29 cellular contexts compared by ENCODE assay signal in the genomic region with DNA sequence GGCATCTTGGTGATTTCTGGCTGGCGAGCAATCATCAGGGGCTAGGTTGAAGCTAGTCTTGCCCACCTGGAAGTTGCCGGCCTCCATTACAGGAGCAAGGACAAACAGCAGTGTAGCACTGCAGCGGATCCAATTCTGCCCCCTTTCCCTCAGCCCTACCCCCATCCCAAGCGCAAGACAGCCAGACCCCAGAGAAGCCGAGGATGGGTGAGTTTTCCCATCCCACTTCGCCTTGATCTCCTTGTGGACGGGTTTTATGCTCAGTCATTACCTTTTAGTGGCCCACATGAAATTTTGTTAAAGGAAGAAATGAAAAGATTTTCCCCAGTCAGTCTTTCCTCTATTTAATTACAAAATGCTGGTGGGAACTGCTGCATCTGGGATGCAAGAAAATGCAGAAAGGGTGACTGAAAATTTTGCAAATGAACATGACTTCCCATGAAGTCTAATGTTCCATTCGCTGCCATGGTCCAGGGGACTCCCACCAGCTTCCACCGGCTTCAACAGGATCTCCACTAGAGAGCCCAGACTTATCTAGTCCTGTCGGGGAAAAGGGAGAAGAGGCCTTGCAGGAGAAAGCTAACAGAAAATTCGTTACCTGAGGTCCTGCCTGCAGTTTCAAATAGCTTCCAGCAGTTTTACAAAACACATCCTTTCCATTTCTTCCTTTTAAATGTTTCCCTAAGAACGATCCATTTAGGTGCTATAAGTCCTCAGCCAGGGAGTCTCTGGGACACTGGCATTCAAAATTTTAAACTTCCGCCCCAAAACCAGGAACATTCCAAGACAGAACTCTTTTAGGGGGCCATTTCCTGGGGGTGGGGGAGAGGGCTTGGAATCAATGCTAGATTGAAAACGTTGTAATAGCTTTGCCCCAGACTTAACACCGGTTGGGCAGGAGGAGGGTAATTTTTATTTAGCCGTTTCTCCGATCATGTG. TPM values are rescaled to one million over a fixed set of nuclear protein-coding genes. Genes with fewer than 3 reads are reported as not detected.
DNase-seq lines count a peak whose midpoint lies in the region; ATAC-seq, FAIRE-seq and TF ChIP-seq lines count a peak whose summit lies in the region.
"Had no signal": no experiment of that assay in that cellular context is flagged by ENCODE, and none has a peak within 500 bp of the region (broad histone marks: within the 10 kb centered on the region; RNA-seq: fewer than 3 reads in every experiment).

No MANE protein-coding gene starts in this region.

- POLR2A ChIA-PET in HepG2 (lab: Yijun Ruan, JAX): no interaction called here

- TF ChIP-seq RAD21 in HepG2 (CRISPR knock-in tag; IDR thresholded peaks at IDR 0.05): no peak

- ATAC-seq in HepG2 (no peak), right lobe of liver (no peak), GM21528 (IDR thresholded peaks at IDR 0.05; ENCODE audit: low FRiP score, unreplicated experiment) (no peak)
- ATAC-seq: activated CD8-positive, alpha-beta T cell treated with anti-CD3 and anti-CD28 coated beads, Interleukin-2, amount 10 ng/mL, durations not matched to agents 7 days and 5 days; esophagus mucosa; gastroesophageal sphincter; right cardiac atrium had no signal

- H3K4me2 ChIP-seq in HepG2 (ENCODE audit: low read depth, low read length) (no peak overlapping the region), mesenchymal stem cell (ENCODE audit: low read length, poor library complexity, severe bottlenecking) (no peak overlapping the region)

- H3K27me3 ChIP-seq in HepG2 (ENCODE audit: control insufficient read depth in 1 of 2, insufficient read depth in 2 of 2, low read length in 2 of 2) (peaks cover 27 to 98% of the 10 kb centered on the region in 2 experiments), right lobe of liver (peaks cover 41 to 88% of the 10 kb centered on the region in 2 donors), endodermal cell (ENCODE audit: control insufficient read depth, insufficient read depth, low read length, poor library complexity, severe bottlenecking) (peaks cover 100% of the 10 kb centered on the region), mesenchymal stem cell (ENCODE audit: control insufficient read depth in 1 of 2, insufficient read depth in 1 of 2, low read length in 2 of 2) (peaks cover 67 to 97% of the 10 kb centered on the region in 2 experiments)

- in situ Hi-C loops in HepG2 (cut with HindIII; ENCODE audit: extremely low pct_ligation_motif_present, low pct_unique_long_range_greater_than_20kb): no loop called here

- H3K36me3 ChIP-seq in HepG2 (replicated peaks in 1 of 2; ENCODE audit: control insufficient read depth in 1 of 2, insufficient read depth in 2 of 2, low read length in 2 of 2): no peaks in the 10 kb centered on the region
- H3K36me3 ChIP-seq in right lobe of liver: no peaks in the 10 kb centered on the region
- H3K36me3 ChIP-seq in endodermal cell (ENCODE audit: control insufficient read depth, insufficient read depth, low read length): no peaks in the 10 kb centered on the region
- no peaks in the 10 kb centered on the region for H3K36me3 ChIP-seq in mesenchymal stem cell (ENCODE audit: control insufficient read depth in 1 of 2, insufficient read depth in 2 of 2, low read depth in 1 of 2, low read length in 2 of 2)
- H3K36me3 ChIP-seq: gastroesophageal sphincter, upper lobe of left lung had no signal

- TF ChIP-seq POLR2A in HepG2 (IDR thresholded peaks at IDR 0.05; ENCODE audit: insufficient read depth in 1 of 2, low read depth in 2 of 2, low read length in 2 of 2) (no peak), right lobe of liver (IDR thresholded peaks at IDR 0.05) (no peak)

- H3K23ac ChIP-seq in mesenchymal stem cell (ENCODE audit: low read length in 2 of 2): no peak overlapping the region

- TF ChIP-seq CTCF in HepG2 (CRISPR knock-in tag; IDR thresholded peaks at IDR 0.05) (no peak), right lobe of liver (IDR thresholded peaks at IDR 0.05) (no peak), endodermal cell (conservative IDR thresholded peaks at IDR 0.05) (peak; percentile 27), nephron progenitor cell (IDR thresholded peaks at IDR 0.05) (no peak)

- no peaks in the 10 kb centered on the region; the same call in 1 of the 2 replicates for H4K20me1 ChIP-seq in HepG2 (ENCODE audit: insufficient read depth, low read length)

- H3K14ac ChIP-seq in mesenchymal stem cell (ENCODE audit: low read length in 2 of 2): no peak overlapping the region

- H2BK15ac ChIP-seq in mesenchymal stem cell (ENCODE audit: low read depth, poor library complexity, severe bottlenecking): no peak overlapping the region

- H3K9ac ChIP-seq in HepG2 (ENCODE audit: insufficient read depth, low read depth, low read length): no peak overlapping the region
- H3K9ac ChIP-seq in endodermal cell (ENCODE audit: extremely low read depth, low read length, poor library complexity, severe bottlenecking): no peak overlapping the region
- no peak overlapping the region for H3K9ac ChIP-seq in mesenchymal stem cell (ENCODE audit: low read length)

- H3K4me3 Mint-ChIP-seq in endodermal cell: no peak overlapping the region
- H3K4me3 Mint-ChIP-seq in nephron progenitor cell: peak overlapping the region; percentile 86
- H3K4me3 Mint-ChIP-seq: activated CD8-positive, alpha-beta T cell treated with anti-CD3 and anti-CD28 coated beads, Interleukin-2, amount 10 ng/mL, durations not matched to agents 7 days and 5 days had no signal

- no peak overlapping the region for H4K8ac ChIP-seq in mesenchymal stem cell (ENCODE audit: low read length)

- DNase-seq in HepG2 (ENCODE audit: low spot score): no peak
- DNase-seq in right lobe of liver: no peak
- peak; percentile 48 for DNase-seq in endodermal cell
- DNase-seq in nephron progenitor cell: no peak
- DNase-seq in caudate nucleus (lab: John Stamatoyannopoulos, UW): no peak
- no peak for DNase-seq in mesenchymal stem cell
- DNase-seq: activated CD8-positive, alpha-beta T cell treated with anti-CD3 and anti-CD28 coated beads, Interleukin-2, amount 10 ng/mL, durations not matched to agents 7 days and 5 days; activated naive CD4-positive, alpha-beta T cell; DMS 273 treated with DMSO at 0.1 percent for 48 hours; effector CD8-positive, alpha-beta T cell; hypothalamus; KBM-7; NCI-H187; NCI-H226; NCI-H82; right cardiac atrium had no signal

- no peak overlapping the region for H2BK5ac ChIP-seq in mesenchymal stem cell (ENCODE audit: low read depth, low read length, poor library complexity, severe bottlenecking)

- H3K27me3 Mint-ChIP-seq in endodermal cell (ENCODE audit: insufficient read depth): peaks cover 99% of the 10 kb centered on the region
- H3K27me3 Mint-ChIP-seq in nephron progenitor cell (ENCODE audit: low read depth, poor library complexity): peaks cover 33% of the 10 kb centered on the region

- H2AK5ac ChIP-seq in mesenchymal stem cell (ENCODE audit: low read length, severe bottlenecking): no peak overlapping the region

- TF ChIP-seq EP300 in HepG2 (IDR thresholded peaks at IDR 0.05; ENCODE audit: low read depth in 2 of 2, low read length in 2 of 2): no peak
- no peak for TF ChIP-seq EP300 in HepG2 (CRISPR knock-in tag; IDR thresholded peaks at IDR 0.05; ENCODE audit: borderline replicate concordance)

- no peaks in the 10 kb centered on the region for H3K36me3 Mint-ChIP-seq in endodermal cell (ENCODE audit: low read depth)
- H3K36me3 Mint-ChIP-seq in nephron progenitor cell (ENCODE audit: low read depth): peaks cover 13% of the 10 kb centered on the region

- H3K9me3 ChIP-seq in HepG2 (ENCODE audit: low read length): no peaks in the 10 kb centered on the region
- no peaks in the 10 kb centered on the region for H3K9me3 ChIP-seq in right lobe of liver
- peaks cover 10% of the 10 kb centered on the region for H3K9me3 ChIP-seq in endodermal cell (ENCODE audit: control insufficient read depth, low read length)
- no peaks in the 10 kb centered on the region for H3K9me3 ChIP-seq in mesenchymal stem cell (ENCODE audit: control insufficient read depth, low read length)
- H3K9me3 ChIP-seq: gastroesophageal sphincter had no signal

- intact Hi-C loops in HepG2 (cut with micrococcal nuclease; ENCODE audit: unreplicated experiment): no loop called here
- intact Hi-C loops in right lobe of liver (cut with DNase I): loop anchor here (5.0 to 10.0 kb wide), 3 partner anchors 522 to 714 kb away; no protein-coding TSS in a partner anchor

- no peaks in the 10 kb centered on the region for H3K79me1 ChIP-seq in mesenchymal stem cell (replicated peaks; ENCODE audit: low read length, poor library complexity, severe bottlenecking)

- H3K4me1 ChIP-seq in HepG2 (ENCODE audit: insufficient read depth, low read length): no peaks in the 10 kb centered on the region
- H3K4me1 ChIP-seq in right lobe of liver: peaks cover 0 to 8% (median 0%) of the 10 kb centered on the region in 4 donors
- H3K4me1 ChIP-seq in endodermal cell (ENCODE audit: control insufficient read depth, insufficient read depth, low read length): no peaks in the 10 kb centered on the region
- peaks cover 25% of the 10 kb centered on the region for H3K4me1 ChIP-seq in mesenchymal stem cell (ENCODE audit: control insufficient read depth, insufficient read depth, low read depth, low read length)

- FAIRE-seq in HepG2 (lab: Jason Lieb, UNC): no peak
- FAIRE-seq: astrocyte, G401.6, islet of Langerhans had no signal

- no peak overlapping the region for H2BK12ac ChIP-seq in mesenchymal stem cell (ENCODE audit: low read length in 2 of 2)

- H3K79me2 ChIP-seq in HepG2 (ENCODE audit: insufficient read depth, low read length): no peaks in the 10 kb centered on the region

- no peak overlapping the region for H3K4me3 ChIP-seq in HepG2 (replicated peaks in 1 of 3; ENCODE audit: insufficient read depth in 1 of 3, low read depth in 2 of 3, low read length in 3 of 3)
- H3K4me3 ChIP-seq in right lobe of liver: no peak overlapping the region
- H3K4me3 ChIP-seq in endodermal cell (ENCODE audit: low read length): no peak overlapping the region
- no peak overlapping the region for H3K4me3 ChIP-seq in mesenchymal stem cell (ENCODE audit: insufficient read depth in 1 of 2, low read depth in 1 of 2, low read length in 2 of 2)
- H3K4me3 ChIP-seq: upper lobe of left lung had no signal

- no peak overlapping the region for H3K18ac ChIP-seq in mesenchymal stem cell (ENCODE audit: low read depth in 1 of 2, low read length in 2 of 2)

- BruUV-seq in HepG2 (replicated peaks; lab: Mats Ljungman, UMichigan): no TSS peak

- H4K91ac ChIP-seq in mesenchymal stem cell (ENCODE audit: low read length): no peak overlapping the region

- no peak overlapping the region for H2BK120ac ChIP-seq in mesenchymal stem cell (ENCODE audit: low read depth, low read length)

- WGBS in HepG2 (ENCODE audit: low lambda C conversion rate): 13% methylated on average over 17 of the region's 17 CpGs
- 7% methylated on average over 17 of the region's 17 CpGs for WGBS in right lobe of liver (ENCODE audit: insufficient coverage, low coverage, low lambda C conversion rate, missing lambda C conversion rate)
- 13 to 22% methylated on average over 10 to 17 of the region's 17 CpGs for WGBS in endodermal cell (ENCODE audit: insufficient coverage in 1 of 2, insufficient read length in 1 of 2), 2 experiments
- WGBS in mesenchymal stem cell: 19% methylated on average over 14 of the region's 17 CpGs

- CTCF ChIA-PET in HepG2 (lab: Yijun Ruan, JAX; ENCODE audit: low intra/inter-chr PET ratio, low total read pairs): no interaction called here

- H3K9me3 Mint-ChIP-seq in endodermal cell (peaks cover 13% of the 10 kb centered on the region), nephron progenitor cell (no peaks in the 10 kb centered on the region)

- no peaks in the 10 kb centered on the region for H3K4me1 Mint-ChIP-seq in endodermal cell
- peaks cover 68% of the 10 kb centered on the region for H3K4me1 Mint-ChIP-seq in nephron progenitor cell

- H2AFZ ChIP-seq in HepG2 (ENCODE audit: low read length) (no peak overlapping the region), mesenchymal stem cell (ENCODE audit: low read depth, low read length) (no peak overlapping the region)

- H3K27ac ChIP-seq in HepG2 (ENCODE audit: extremely low read length, insufficient read depth, low read length) (no peak overlapping the region), right lobe of liver (no peak overlapping the region), endodermal cell (ENCODE audit: low read depth, low read length) (no peak overlapping the region), caudate nucleus (ENCODE audit: low read depth, low read length) (no peak overlapping the region), mesenchymal stem cell (ENCODE audit: low read length, poor library complexity, severe bottlenecking) (no peak overlapping the region)
- H3K27ac ChIP-seq: gastroesophageal sphincter, upper lobe of left lung had no signal

- no peak overlapping the region for H3K27ac Mint-ChIP-seq in endodermal cell
- H3K27ac Mint-ChIP-seq in nephron progenitor cell: peak overlapping the region; percentile 99
- H3K27ac Mint-ChIP-seq: activated CD8-positive, alpha-beta T cell treated with anti-CD3 and anti-CD28 coated beads, Interleukin-2, amount 10 ng/mL, durations not matched to agents 7 days and 5 days had no signal

- no peak overlapping the region for H3K4ac ChIP-seq in mesenchymal stem cell (ENCODE audit: low read depth in 1 of 2, low read length in 2 of 2)

RNA-seq across cellular contexts. Expression of gene HOXD9, which starts 1.9 kb away (rescaled TPM):
- total RNA-seq in HepG2 (2016; rRNA removed; fragmentation: Illumina TruSeq; extraction: Trizol): not detected in 2 replicates
- total RNA-seq in HepG2 (2016; cell fraction: cytosol; rRNA removed; fragmentation: Illumina TruSeq; extraction: Trizol; ENCODE audit: low read depth): not detected in 2 replicates
- total RNA-seq in HepG2 (2016; cell fraction: insoluble cytoplasmic fraction; rRNA removed; fragmentation: Illumina TruSeq; extraction: Trizol): not detected in 2 replicates
- total RNA-seq in HepG2 (2016; cell fraction: membrane; rRNA removed; fragmentation: Illumina TruSeq; extraction: Trizol): not detected in 2 replicates
- not detected in 2 replicates for total RNA-seq in HepG2 (2016; cell fraction: nucleus; rRNA removed; fragmentation: Illumina TruSeq; extraction: Trizol)
- polyA plus RNA-seq in HepG2 (2011; rRNA removed): not detected in 2 replicates
- polyA plus RNA-seq in HepG2 (2011; cell fraction: cytosol; rRNA removed): not detected in 2 replicates
- not detected in 2 replicates for polyA plus RNA-seq in HepG2 (2011; cell fraction: nucleus; rRNA removed)
- polyA plus RNA-seq in HepG2 (2012): not detected in 2 replicates
- not detected in 2 replicates for polyA plus RNA-seq in HepG2 (2016; cell fraction: cytosol; fragmentation: Illumina TruSeq; extraction: Trizol; ENCODE audit: low read depth)
- polyA plus RNA-seq in HepG2 (2016; cell fraction: insoluble cytoplasmic fraction; fragmentation: Illumina TruSeq; extraction: Trizol; ENCODE audit: low read depth): not detected in 2 replicates
- polyA plus RNA-seq in HepG2 (2016; cell fraction: membrane; fragmentation: Illumina TruSeq; extraction: Trizol; ENCODE audit: low read depth): not detected in 2 replicates
- not detected in 2 replicates for polyA plus RNA-seq in HepG2 (2016; cell fraction: nucleus; fragmentation: Illumina TruSeq; extraction: Trizol; ENCODE audit: insufficient read depth, low read depth)
- polyA minus RNA-seq in HepG2 (2011; rRNA and poly(A)+ RNA removed; ENCODE audit: low replicate concordance): 0.61 TPM in 1 of 2 replicates, not detected in the other
- not detected in 2 replicates for polyA minus RNA-seq in HepG2 (2011; cell fraction: cytosol; rRNA and poly(A)+ RNA removed)
- polyA minus RNA-seq in HepG2 (2011; cell fraction: nucleus; rRNA and poly(A)+ RNA removed): not detected in 2 replicates
- total RNA-seq in right lobe of liver: under 1 TPM in 1 of 6 experiments, not detected in 5; 0.25 TPM
- not detected for total RNA-seq in endodermal cell
- polyA plus RNA-seq in endodermal cell (2013, experiment 1 of 2): 5.2 TPM
- 2.4 TPM for polyA plus RNA-seq in endodermal cell (2013, experiment 2 of 2)
- polyA plus RNA-seq in mesenchymal stem cell (2013, experiment 1 of 2): not detected
- not detected for polyA plus RNA-seq in mesenchymal stem cell (2013, experiment 2 of 2)
- total RNA-seq: activated CD8-positive, alpha-beta T cell treated with anti-CD3 and anti-CD28 coated beads, Interleukin-2, amount 10 ng/mL, durations not matched to agents 7 days and 5 days; astrocyte; chondrocyte; OCI-LY7; osteocyte; right cardiac atrium had no signal

RNA-seq across cellular contexts. Expression of gene HOXD10, which starts 4.1 kb away (rescaled TPM):
- not detected in 2 replicates for total RNA-seq in HepG2 (2016; rRNA removed; fragmentation: Illumina TruSeq; extraction: Trizol)
- not detected in 2 replicates for total RNA-seq in HepG2 (2016; cell fraction: cytosol; rRNA removed; fragmentation: Illumina TruSeq; extraction: Trizol; ENCODE audit: low read depth)
- not detected in 2 replicates for total RNA-seq in HepG2 (2016; cell fraction: insoluble cytoplasmic fraction; rRNA removed; fragmentation: Illumina TruSeq; extraction: Trizol)
- total RNA-seq in HepG2 (2016; cell fraction: membrane; rRNA removed; fragmentation: Illumina TruSeq; extraction: Trizol): not detected in 2 replicates
- total RNA-seq in HepG2 (2016; cell fraction: nucleus; rRNA removed; fragmentation: Illumina TruSeq; extraction: Trizol): not detected in 2 replicates
- not detected in 2 replicates for polyA plus RNA-seq in HepG2 (2011; rRNA removed)
- polyA plus RNA-seq in HepG2 (2011; cell fraction: cytosol; rRNA removed): not detected in 2 replicates
- not detected in 2 replicates for polyA plus RNA-seq in HepG2 (2011; cell fraction: nucleus; rRNA removed)
- polyA plus RNA-seq in HepG2 (2012): not detected in 2 replicates
- not detected in 2 replicates for polyA plus RNA-seq in HepG2 (2016; cell fraction: cytosol; fragmentation: Illumina TruSeq; extraction: Trizol; ENCODE audit: low read depth)
- not detected in 2 replicates for polyA plus RNA-seq in HepG2 (2016; cell fraction: insoluble cytoplasmic fraction; fragmentation: Illumina TruSeq; extraction: Trizol; ENCODE audit: low read depth)
- polyA plus RNA-seq in HepG2 (2016; cell fraction: membrane; fragmentation: Illumina TruSeq; extraction: Trizol; ENCODE audit: low read depth): not detected in 2 replicates
- polyA plus RNA-seq in HepG2 (2016; cell fraction: nucleus; fragmentation: Illumina TruSeq; extraction: Trizol; ENCODE audit: insufficient read depth, low read depth): not detected in 2 replicates
- not detected in 2 replicates for polyA minus RNA-seq in HepG2 (2011; rRNA and poly(A)+ RNA removed; ENCODE audit: low replicate concordance)
- polyA minus RNA-seq in HepG2 (2011; cell fraction: cytosol; rRNA and poly(A)+ RNA removed): not detected in 2 replicates
- not detected in 2 replicates for polyA minus RNA-seq in HepG2 (2011; cell fraction: nucleus; rRNA and poly(A)+ RNA removed)
- total RNA-seq in right lobe of liver: not detected
- not detected for total RNA-seq in endodermal cell
- 3.9 TPM for polyA plus RNA-seq in endodermal cell (2013, experiment 1 of 2)
- polyA plus RNA-seq in endodermal cell (2013, experiment 2 of 2): 2.7 TPM
- polyA plus RNA-seq in mesenchymal stem cell (2013, experiment 1 of 2): not detected
- polyA plus RNA-seq in mesenchymal stem cell (2013, experiment 2 of 2): not detected
- total RNA-seq: activated CD8-positive, alpha-beta T cell treated with anti-CD3 and anti-CD28 coated beads, Interleukin-2, amount 10 ng/mL, durations not matched to agents 7 days and 5 days; astrocyte; chondrocyte; myocyte; OCI-LY7; osteocyte; right cardiac atrium had no signal
- polyA plus RNA-seq: right cardiac atrium had no signal

RNA-seq across cellular contexts. Expression of gene HOXD8, which starts 8.9 kb away (rescaled TPM):
- not detected in 2 replicates for total RNA-seq in HepG2 (2016; rRNA removed; fragmentation: Illumina TruSeq; extraction: Trizol)
- total RNA-seq in HepG2 (2016; cell fraction: cytosol; rRNA removed; fragmentation: Illumina TruSeq; extraction: Trizol; ENCODE audit: low read depth): not detected in 2 replicates
- not detected in 2 replicates for total RNA-seq in HepG2 (2016; cell fraction: insoluble cytoplasmic fraction; rRNA removed; fragmentation: Illumina TruSeq; extraction: Trizol)
- total RNA-seq in HepG2 (2016; cell fraction: membrane; rRNA removed; fragmentation: Illumina TruSeq; extraction: Trizol): not detected in 2 replicates
- total RNA-seq in HepG2 (2016; cell fraction: nucleus; rRNA removed; fragmentation: Illumina TruSeq; extraction: Trizol): not detected in 2 replicates
- polyA plus RNA-seq in HepG2 (2011; rRNA removed): not detected in 2 replicates
- not detected in 2 replicates for polyA plus RNA-seq in HepG2 (2011; cell fraction: cytosol; rRNA removed)
- polyA plus RNA-seq in HepG2 (2011; cell fraction: nucleus; rRNA removed): not detected in 2 replicates
- not detected in 2 replicates for polyA plus RNA-seq in HepG2 (2012)
- polyA plus RNA-seq in HepG2 (2016; cell fraction: cytosol; fragmentation: Illumina TruSeq; extraction: Trizol; ENCODE audit: low read depth): not detected in 2 replicates
- not detected in 2 replicates for polyA plus RNA-seq in HepG2 (2016; cell fraction: insoluble cytoplasmic fraction; fragmentation: Illumina TruSeq; extraction: Trizol; ENCODE audit: low read depth)
- polyA plus RNA-seq in HepG2 (2016; cell fraction: membrane; fragmentation: Illumina TruSeq; extraction: Trizol; ENCODE audit: low read depth): not detected in 2 replicates
- polyA plus RNA-seq in HepG2 (2016; cell fraction: nucleus; fragmentation: Illumina TruSeq; extraction: Trizol; ENCODE audit: insufficient read depth, low read depth): not detected in 2 replicates
- polyA minus RNA-seq in HepG2 (2011; rRNA and poly(A)+ RNA removed; ENCODE audit: low replicate concordance): not detected in 2 replicates
- not detected in 2 replicates for polyA minus RNA-seq in HepG2 (2011; cell fraction: cytosol; rRNA and poly(A)+ RNA removed)
- not detected in 2 replicates for polyA minus RNA-seq in HepG2 (2011; cell fraction: nucleus; rRNA and poly(A)+ RNA removed)
- under 1 TPM in 1 of 6 experiments, not detected in 5; 0.74 TPM for total RNA-seq in right lobe of liver
- total RNA-seq in endodermal cell: not detected
- 3.6 TPM for polyA plus RNA-seq in endodermal cell (2013, experiment 1 of 2)
- 2.2 TPM for polyA plus RNA-seq in endodermal cell (2013, experiment 2 of 2)
- polyA plus RNA-seq in mesenchymal stem cell (2013, experiment 1 of 2): 0.11 TPM
- 0.19 TPM for polyA plus RNA-seq in mesenchymal stem cell (2013, experiment 2 of 2)
- total RNA-seq: activated CD8-positive, alpha-beta T cell treated with anti-CD3 and anti-CD28 coated beads, Interleukin-2, amount 10 ng/mL, durations not matched to agents 7 days and 5 days; astrocyte; chondrocyte; H7; OCI-LY7; osteocyte had no signal

RNA-seq across cellular contexts. Expression of gene HOXD11, which starts 13.6 kb away (rescaled TPM):
- total RNA-seq in HepG2 (2016; rRNA removed; fragmentation: Illumina TruSeq; extraction: Trizol) (not detected in 2 replicates), right lobe of liver (not detected), endodermal cell (not detected)
- not detected in 2 replicates for total RNA-seq in HepG2 (2016; cell fraction: cytosol; rRNA removed; fragmentation: Illumina TruSeq; extraction: Trizol; ENCODE audit: low read depth)
- total RNA-seq in HepG2 (2016; cell fraction: insoluble cytoplasmic fraction; rRNA removed; fragmentation: Illumina TruSeq; extraction: Trizol): not detected in 2 replicates
- total RNA-seq in HepG2 (2016; cell fraction: membrane; rRNA removed; fragmentation: Illumina TruSeq; extraction: Trizol): not detected in 2 replicates
- total RNA-seq in HepG2 (2016; cell fraction: nucleus; rRNA removed; fragmentation: Illumina TruSeq; extraction: Trizol): not detected in 2 replicates
- polyA plus RNA-seq in HepG2 (2011; rRNA removed): not detected in 2 replicates
- not detected in 2 replicates for polyA plus RNA-seq in HepG2 (2011; cell fraction: cytosol; rRNA removed)
- not detected in 2 replicates for polyA plus RNA-seq in HepG2 (2011; cell fraction: nucleus; rRNA removed)
- not detected in 2 replicates for polyA plus RNA-seq in HepG2 (2012)
- polyA plus RNA-seq in HepG2 (2016; cell fraction: cytosol; fragmentation: Illumina TruSeq; extraction: Trizol; ENCODE audit: low read depth): not detected in 2 replicates
- not detected in 2 replicates for polyA plus RNA-seq in HepG2 (2016; cell fraction: insoluble cytoplasmic fraction; fragmentation: Illumina TruSeq; extraction: Trizol; ENCODE audit: low read depth)
- polyA plus RNA-seq in HepG2 (2016; cell fraction: membrane; fragmentation: Illumina TruSeq; extraction: Trizol; ENCODE audit: low read depth): not detected in 2 replicates
- not detected in 2 replicates for polyA plus RNA-seq in HepG2 (2016; cell fraction: nucleus; fragmentation: Illumina TruSeq; extraction: Trizol; ENCODE audit: insufficient read depth, low read depth)
- polyA minus RNA-seq in HepG2 (2011; rRNA and poly(A)+ RNA removed; ENCODE audit: low replicate concordance): 0.72 TPM in 1 of 2 replicates, not detected in the other
- polyA minus RNA-seq in HepG2 (2011; cell fraction: cytosol; rRNA and poly(A)+ RNA removed): not detected in 2 replicates
- not detected in 2 replicates for polyA minus RNA-seq in HepG2 (2011; cell fraction: nucleus; rRNA and poly(A)+ RNA removed)
- 3.8 TPM for polyA plus RNA-seq in endodermal cell (2013, experiment 1 of 2)
- polyA plus RNA-seq in endodermal cell (2013, experiment 2 of 2): 2.4 TPM
- not detected for polyA plus RNA-seq in mesenchymal stem cell (2013, experiment 1 of 2)
- not detected for polyA plus RNA-seq in mesenchymal stem cell (2013, experiment 2 of 2)
- total RNA-seq: activated CD8-positive, alpha-beta T cell treated with anti-CD3 and anti-CD28 coated beads, Interleukin-2, amount 10 ng/mL, durations not matched to agents 7 days and 5 days; astrocyte; chondrocyte; esophagus mucosa; gastroesophageal sphincter; H7; lung microvascular endothelial cell; myocyte; OCI-LY7; osteocyte; right cardiac atrium; upper lobe of left lung had no signal
- polyA plus RNA-seq: right cardiac atrium had no signal

RNA-seq across cellular contexts. Expression of gene HOXD12, which starts 21.0 kb away (rescaled TPM):
- not detected in 2 replicates for total RNA-seq in HepG2 (2016; rRNA removed; fragmentation: Illumina TruSeq; extraction: Trizol)
- not detected in 2 replicates for total RNA-seq in HepG2 (2016; cell fraction: cytosol; rRNA removed; fragmentation: Illumina TruSeq; extraction: Trizol; ENCODE audit: low read depth)
- total RNA-seq in HepG2 (2016; cell fraction: insoluble cytoplasmic fraction; rRNA removed; fragmentation: Illumina TruSeq; extraction: Trizol): not detected in 2 replicates
- not detected in 2 replicates for total RNA-seq in HepG2 (2016; cell fraction: membrane; rRNA removed; fragmentation: Illumina TruSeq; extraction: Trizol)
- not detected in 2 replicates for total RNA-seq in HepG2 (2016; cell fraction: nucleus; rRNA removed; fragmentation: Illumina TruSeq; extraction: Trizol)
- polyA plus RNA-seq in HepG2 (2011; rRNA removed): not detected in 2 replicates
- not detected in 2 replicates for polyA plus RNA-seq in HepG2 (2011; cell fraction: cytosol; rRNA removed)
- not detected in 2 replicates for polyA plus RNA-seq in HepG2 (2011; cell fraction: nucleus; rRNA removed)
- polyA plus RNA-seq in HepG2 (2012): not detected in 2 replicates
- not detected in 2 replicates for polyA plus RNA-seq in HepG2 (2016; cell fraction: cytosol; fragmentation: Illumina TruSeq; extraction: Trizol; ENCODE audit: low read depth)
- not detected in 2 replicates for polyA plus RNA-seq in HepG2 (2016; cell fraction: insoluble cytoplasmic fraction; fragmentation: Illumina TruSeq; extraction: Trizol; ENCODE audit: low read depth)
- not detected in 2 replicates for polyA plus RNA-seq in HepG2 (2016; cell fraction: membrane; fragmentation: Illumina TruSeq; extraction: Trizol; ENCODE audit: low read depth)
- polyA plus RNA-seq in HepG2 (2016; cell fraction: nucleus; fragmentation: Illumina TruSeq; extraction: Trizol; ENCODE audit: insufficient read depth, low read depth): not detected in 2 replicates
- not detected in 2 replicates for polyA minus RNA-seq in HepG2 (2011; rRNA and poly(A)+ RNA removed; ENCODE audit: low replicate concordance)
- not detected in 2 replicates for polyA minus RNA-seq in HepG2 (2011; cell fraction: cytosol; rRNA and poly(A)+ RNA removed)
- not detected in 2 replicates for polyA minus RNA-seq in HepG2 (2011; cell fraction: nucleus; rRNA and poly(A)+ RNA removed)
- not detected for total RNA-seq in right lobe of liver
- total RNA-seq in endodermal cell: not detected
- 0.18 TPM for polyA plus RNA-seq in endodermal cell (2013, experiment 1 of 2)
- 0.50 TPM for polyA plus RNA-seq in endodermal cell (2013, experiment 2 of 2)
- polyA plus RNA-seq in mesenchymal stem cell (2013, experiment 1 of 2): not detected
- not detected for polyA plus RNA-seq in mesenchymal stem cell (2013, experiment 2 of 2)
- total RNA-seq: activated CD8-positive, alpha-beta T cell treated with anti-CD3 and anti-CD28 coated beads, Interleukin-2, amount 10 ng/mL, durations not matched to agents 7 days and 5 days; astrocyte; chondrocyte; esophagus mucosa; gastroesophageal sphincter; H7; lung microvascular endothelial cell; myocyte; osteocyte; right cardiac atrium; upper lobe of left lung had no signal
- polyA plus RNA-seq: right cardiac atrium had no signal
